ENCODE assay signal across 14 cellular contexts in genomic region chr2:161246301-161246700, GRCh38.
DNase-seq lines count a peak whose midpoint lies in the region; ATAC-seq, FAIRE-seq and TF ChIP-seq lines count a peak whose summit lies in the region.
"Had no signal": no experiment of that assay in that cellular context is flagged by ENCODE, and none has a peak within 500 bp of the region (broad histone marks: within the 10 kb centered on the region; RNA-seq: fewer than 3 reads in every experiment).

No MANE protein-coding gene starts in this region.

- dilution Hi-C loops in keratinocyte (cut with MboI; ENCODE audit: extremely low pct_ligation_motif_present, low sequenced_read_pairs), result no loop called here

- TF ChIP-seq POLR2A in HCT116 (IDR thresholded peaks at IDR 0.05; ENCODE audit: borderline replicate concordance, extremely low read depth, insufficient read depth, insufficient read length) (no peak), sigmoid colon (IDR thresholded peaks at IDR 0.05) (no peak)

- peak overlapping the region; percentile 12 for H3K4me3 Mint-ChIP-seq in T-helper 17 cell

- CTCF ChIA-PET in HCT116 (lab: Charles Lee), result no interaction called here

- H3K36me3 ChIP-seq in HCT116 (ENCODE audit: control insufficient read depth in 1 of 2, insufficient read depth in 2 of 2, low read length in 2 of 2), result no peaks in the 10 kb centered on the region
- H3K36me3 ChIP-seq in keratinocyte (ENCODE audit: control insufficient read depth in 2 of 2, extremely low read depth in 1 of 2, insufficient read depth in 2 of 2, low read length in 2 of 2), result peaks cover 0 to 2% of the 10 kb centered on the region in 2 experiments
- no peaks in the 10 kb centered on the region for H3K36me3 ChIP-seq in sigmoid colon
- no peaks in the 10 kb centered on the region for H3K36me3 ChIP-seq in heart right ventricle
- H3K36me3 ChIP-seq: HAP-1, tibial nerve had no signal

- no TSS peak for BruUV-seq in HCT116 (replicated peaks; lab: Mats Ljungman, UMichigan)

- no peak for TF ChIP-seq EP300 in sigmoid colon (IDR thresholded peaks at IDR 0.05)

- no peaks in the 10 kb centered on the region for H3K9me2 ChIP-seq in HCT116 (ENCODE audit: insufficient read depth)

- peaks cover 42% of the 10 kb centered on the region for H3K4me1 Mint-ChIP-seq in T-helper 17 cell

- H4K20me1 ChIP-seq in HCT116 (ENCODE audit: insufficient read depth) (no peaks in the 10 kb centered on the region), keratinocyte (ENCODE audit: control insufficient read depth, extremely low read depth, insufficient read depth, low read length) (no peaks in the 10 kb centered on the region)

- H3K27ac ChIP-seq in HCT116 (ENCODE audit: low read depth, low read length), result no peak overlapping the region
- no peak overlapping the region for H3K27ac ChIP-seq in keratinocyte (ENCODE audit: control insufficient read depth, insufficient read depth, low read length)
- H3K27ac ChIP-seq in sigmoid colon, result no peak overlapping the region
- no peak overlapping the region for H3K27ac ChIP-seq in heart right ventricle
- H3K27ac ChIP-seq: tibial nerve had no signal

- H3K9ac ChIP-seq in HCT116 (ENCODE audit: low read length), result no peak overlapping the region
- peak overlapping the region; percentile 1 for H3K9ac ChIP-seq in keratinocyte (ENCODE audit: control insufficient read depth, extremely low read depth, insufficient read depth, low read length)

- H3K9me1 ChIP-seq in keratinocyte (ENCODE audit: control insufficient read depth, extremely low read depth, insufficient read depth, low read length), result no peaks in the 10 kb centered on the region

- peaks cover 5% of the 10 kb centered on the region; the same call in 1 of the 2 replicates for H3K79me2 ChIP-seq in HCT116 (ENCODE audit: insufficient read depth, low read length)
- H3K79me2 ChIP-seq in keratinocyte (ENCODE audit: control insufficient read depth, insufficient read depth, low read length), result peaks cover 4% of the 10 kb centered on the region

- RAD21 ChIA-PET in HCT116 (lab: Charles Lee; ENCODE audit: low non-redundant PET in 1 of 2, low total read pairs in 2 of 2, uncharacterized antibody in 2 of 2, unreplicated experiment in 2 of 2), result no interaction called here

- H3K4me1 ChIP-seq in HCT116 (ENCODE audit: control insufficient read depth in 1 of 2, insufficient read depth in 2 of 2, low read length in 2 of 2), result peaks cover 13 to 21% of the 10 kb centered on the region in 2 experiments
- peaks cover 13% of the 10 kb centered on the region for H3K4me1 ChIP-seq in keratinocyte (ENCODE audit: control insufficient read depth, extremely low read depth, insufficient read depth, low read length)
- H3K4me1 ChIP-seq in sigmoid colon, result no peaks in the 10 kb centered on the region
- H3K4me1 ChIP-seq in heart right ventricle, result peaks cover 0 to 12% (median 0%) of the 10 kb centered on the region in 9 donors
- H3K4me1 ChIP-seq: HAP-1, tibial nerve had no signal

- H3K9me3 ChIP-seq in HCT116 (ENCODE audit: control insufficient read depth in 1 of 2, insufficient read depth in 1 of 2, low read depth in 1 of 2, low read length in 2 of 2), result no peaks in the 10 kb centered on the region
- H3K9me3 ChIP-seq in T-helper 17 cell (ENCODE audit: control insufficient read depth, low read length, poor library complexity, severe bottlenecking), result no peaks in the 10 kb centered on the region
- no peaks in the 10 kb centered on the region for H3K9me3 ChIP-seq in keratinocyte (ENCODE audit: control insufficient read depth, low read depth, low read length)
- no peaks in the 10 kb centered on the region for H3K9me3 ChIP-seq in sigmoid colon
- no peaks in the 10 kb centered on the region for H3K9me3 ChIP-seq in heart right ventricle
- H3K9me3 ChIP-seq: Caco-2, HAP-1, tibial nerve had no signal

- ATAC-seq in HCT116, result no peak
- ATAC-seq in T-helper 17 cell, result no peak
- no peak for ATAC-seq in heart right ventricle
- ATAC-seq in HG03280 (IDR thresholded peaks at IDR 0.05; ENCODE audit: unreplicated experiment), result no peak

- no peaks in the 10 kb centered on the region for H3K27me3 ChIP-seq in HCT116 (ENCODE audit: insufficient read depth, low read length)
- H3K27me3 ChIP-seq in keratinocyte (ENCODE audit: control insufficient read depth, extremely low read depth, insufficient read depth, low read length), result no peaks in the 10 kb centered on the region
- peaks cover 0 to 47% (median 7%) of the 10 kb centered on the region in 3 donors for H3K27me3 ChIP-seq in sigmoid colon
- peaks cover 0 to 34% (median 10%) of the 10 kb centered on the region in 7 donors for H3K27me3 ChIP-seq in heart right ventricle
- H3K27me3 ChIP-seq: tibial nerve had no signal

- FAIRE-seq in keratinocyte (lab: Jason Lieb, UNC), result no peak
- FAIRE-seq: RCC 7860 had no signal

- H3K27me3 Mint-ChIP-seq in T-helper 17 cell, result no peaks in the 10 kb centered on the region

- DNase-seq in D341Med (ENCODE audit: low spot score) (peak; percentile 51), HCT116 (ENCODE audit: low read depth, low spot score) (no peak), T-helper 17 cell (no peak), keratinocyte (ENCODE audit: low read depth, low spot score) (no peak), sigmoid colon (no peak), heart right ventricle (no peak), RKO (ENCODE audit: low spot score) (no peak)
- DNase-seq: activated gamma-delta T cell, Caco-2, NCI-H1930 had no signal

- POLR2A ChIA-PET in HCT116 (lab: Charles Lee), result no interaction called here

- peaks cover 2% of the 10 kb centered on the region for H3K36me3 Mint-ChIP-seq in T-helper 17 cell (ENCODE audit: low read depth)

- peak overlapping the region; percentile 74 for H3K4me2 ChIP-seq in HCT116 (ENCODE audit: low read length)
- peak overlapping the region; percentile 89 for H3K4me2 ChIP-seq in keratinocyte (ENCODE audit: control insufficient read depth, extremely low read depth, insufficient read depth, low read depth, low read length)

- no peak overlapping the region for H2AFZ ChIP-seq in HCT116 (ENCODE audit: low read depth, low read length, poor library complexity, severe bottlenecking)
- no peak overlapping the region for H2AFZ ChIP-seq in keratinocyte (ENCODE audit: control insufficient read depth, low read length)

- 70 to 84% methylated on average over 5 of the region's 5 CpGs for WGBS in sigmoid colon, 2 donors
- WGBS in heart right ventricle, 2 donors, result 53 to 61% methylated on average over 5 of the region's 5 CpGs

- no peak overlapping the region for H3K4me3 ChIP-seq in HCT116 (replicated peaks in 1 of 2; ENCODE audit: low read depth in 1 of 2, low read length in 2 of 2)
- no peak overlapping the region for H3K4me3 ChIP-seq in keratinocyte (ENCODE audit: control insufficient read depth in 2 of 3, extremely low read depth in 1 of 3, insufficient read depth in 2 of 3, low read depth in 1 of 3, low read length in 3 of 3)
- H3K4me3 ChIP-seq in sigmoid colon, result no peak overlapping the region
- H3K4me3 ChIP-seq in heart right ventricle, result no peak overlapping the region
- H3K4me3 ChIP-seq: HAP-1, tibial nerve had no signal

- intact Hi-C loops in HCT116 (cut with micrococcal nuclease), result no loop called here
- intact Hi-C loops in sigmoid colon (cut with DNase I), result no loop called here
- intact Hi-C loops in heart right ventricle (cut with DNase I), result loop anchor here in 1 of 10 donors (5.0 kb wide), 1 partner anchor 701 kb away; no protein-coding TSS in a partner anchor

- TF ChIP-seq CTCF in HCT116 (IDR thresholded peaks at IDR 0.05 in 2 of 3, conservative IDR thresholded peaks at IDR 0.05 in 1 of 3; ENCODE audit: borderline replicate concordance in 1 of 3, insufficient read depth in 1 of 3, low read depth in 2 of 3, low read length in 2 of 3), result no peak
- TF ChIP-seq CTCF in keratinocyte (optimal IDR thresholded peaks at IDR 0.05 in 1 of 3, IDR thresholded peaks at IDR 0.05 in 1 of 3, conservative IDR thresholded peaks at IDR 0.05 in 1 of 3; ENCODE audit: extremely low read depth in 1 of 3, insufficient read depth in 2 of 3, low read length in 3 of 3), result no peak
- no peak for TF ChIP-seq CTCF in sigmoid colon (IDR thresholded peaks at IDR 0.05)
- no peak for TF ChIP-seq CTCF in heart right ventricle (IDR thresholded peaks at IDR 0.05)

- TF ChIP-seq RAD21 in HCT116 (IDR thresholded peaks at IDR 0.05; ENCODE audit: low read depth), result no peak

- peak overlapping the region; percentile 96 for H3K27ac Mint-ChIP-seq in T-helper 17 cell

TF ChIP-seq in HCT116, 20 proteins besides CTCF, POLR2A, EP300 and RAD21:
- TF ChIP-seq CBX3 (IDR thresholded peaks at IDR 0.05; ENCODE audit: low read depth) (no peak), POLR2AphosphoS5 (IDR thresholded peaks at IDR 0.05; ENCODE audit: low read depth, low read length) (no peak), ZBTB33 (IDR thresholded peaks at IDR 0.05; ENCODE audit: extremely low read depth, insufficient replicate concordance, low read length) (no peak), CEBPB (IDR thresholded peaks at IDR 0.05; ENCODE audit: low read depth) (no peak)
